Comparison of ENCODE assay signal across 8 cellular contexts in the genomic region with DNA sequence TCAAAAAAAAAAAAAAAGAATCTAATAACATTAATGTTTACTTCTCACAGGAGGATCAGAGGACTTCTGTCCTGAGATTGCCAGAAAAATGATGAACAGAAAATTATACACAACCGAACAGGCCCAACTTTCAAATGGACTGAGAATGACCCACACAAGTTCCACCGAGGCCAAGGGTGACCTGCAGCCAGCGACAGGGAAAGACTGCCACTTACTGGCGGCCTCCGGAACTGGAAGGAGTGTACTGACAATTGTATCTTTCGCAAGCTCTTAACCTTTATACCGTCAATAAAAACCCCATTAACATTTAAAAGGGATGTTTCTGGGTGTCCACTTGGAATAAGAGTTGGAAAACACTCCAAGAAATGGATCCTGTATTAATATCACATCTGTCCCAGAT.
A peak's percentile ranks its signal among the peaks of the same experiment; 100 is the strongest.
DNase-seq lines count a peak whose midpoint lies in the region; ATAC-seq, FAIRE-seq and TF ChIP-seq lines count a peak whose summit lies in the region.
"Not testable (repeated sequence)": the region's sequence is repeated elsewhere in the genome, so short reads cannot be mapped to it uniquely, and the experiment has no call there.

No MANE protein-coding gene starts in this region.

- peak; percentile 85 for ATAC-seq in GM23338
- peak; percentile 75 for ATAC-seq in WTC11
- peak; percentile 95 for ATAC-seq in K562
- ATAC-seq in gastroesophageal sphincter, result peak; percentile 66
- peak; percentile 61 to 79 for ATAC-seq in right cardiac atrium
- peak; percentile 88 for ATAC-seq in lung (ENCODE audit: insufficient read depth, low FRiP score)
- ATAC-seq in psoas muscle, result peak; percentile 77 to 90 (median 85)
- peak; percentile 80 for ATAC-seq in aorta (ENCODE audit: low FRiP score)

- H3K27me3 Mint-ChIP-seq in GM23338 (ENCODE audit: insufficient read depth, low read depth, poor library complexity); WTC11 (ENCODE audit: low read depth): not testable (repeated sequence)

- TF ChIP-seq EP300 in K562 (IDR thresholded peaks at IDR 0.05; ENCODE audit: low read length); gastroesophageal sphincter (IDR thresholded peaks at IDR 0.05): not testable (repeated sequence)

- H4K20me1 ChIP-seq in GM23338 (replicated peaks; ENCODE audit: insufficient read depth); K562 (replicated peaks; ENCODE audit: control insufficient read depth, insufficient read depth, low read length): not testable (repeated sequence)

- H3K79me2 ChIP-seq in GM23338 (replicated peaks; ENCODE audit: insufficient read depth); K562 (ENCODE audit: control insufficient read depth, insufficient read depth, low read length): not testable (repeated sequence)

- not testable (repeated sequence) for FAIRE-seq in K562 (lab: Jason Lieb, UNC)

- H3K4me2 ChIP-seq in GM23338; K562 (ENCODE audit: insufficient read depth, low read length): not testable (repeated sequence)

- H3K27ac Mint-ChIP-seq in GM23338, WTC11: not testable (repeated sequence)

- not testable (repeated sequence) for H3K9ac ChIP-seq in K562 (ENCODE audit: insufficient read depth in 1 of 2, low read depth in 2 of 2, low read length in 2 of 2)

- H3F3A ChIP-seq in GM23338 (replicated peaks; ENCODE audit: low read depth), result not testable (repeated sequence)

- H3K36me3 ChIP-seq in GM23338 (ENCODE audit: insufficient read depth); K562 (ENCODE audit: control insufficient read depth, insufficient read depth, low read length); gastroesophageal sphincter; lung (ENCODE audit: control insufficient read depth in 2 of 2, insufficient read depth in 2 of 2, low read length in 2 of 2); psoas muscle (ENCODE audit: insufficient read depth in 1 of 2, low read depth in 1 of 2); aorta (ENCODE audit: control insufficient read depth in 1 of 2, insufficient read depth in 2 of 2, low read length in 1 of 2): not testable (repeated sequence)

- not testable (repeated sequence) for BruUV-seq in K562 (replicated peaks; lab: Mats Ljungman, UMichigan)

- H3K27me3 ChIP-seq in GM23338 (ENCODE audit: insufficient read depth); K562 (ENCODE audit: control insufficient read depth in 2 of 2, insufficient read depth in 2 of 2, low read length in 2 of 2); gastroesophageal sphincter; right cardiac atrium (ENCODE audit: control insufficient read depth, insufficient read depth); lung (ENCODE audit: control insufficient read depth, insufficient read depth); psoas muscle (ENCODE audit: insufficient read depth in 3 of 3, low read length in 2 of 3); aorta (ENCODE audit: control insufficient read depth in 1 of 2, insufficient read depth in 2 of 2, low read length in 1 of 2): not testable (repeated sequence)

- not testable (repeated sequence) for TF ChIP-seq POLR2A in K562 (conservative IDR thresholded peaks at IDR 0.05); gastroesophageal sphincter (IDR thresholded peaks at IDR 0.05)

- not testable (repeated sequence) for TF ChIP-seq RAD21 in K562 (CRISPR knock-in tag; conservative IDR thresholded peaks at IDR 0.05 in 1 of 2, IDR thresholded peaks at IDR 0.05 in 1 of 2)

- whole genome bisulfite sequencing in K562 (ENCODE audit: insufficient coverage, low coverage, missing lambda C conversion rate), result no CpG with 5 or more reads among the region's 7 CpGs
- WGBS in gastroesophageal sphincter (ENCODE audit: low coverage in 1 of 2), 2 donors, result no CpG with 5 or more reads among the region's 7 CpGs
- WGBS in right cardiac atrium, result no CpG with 5 or more reads among the region's 7 CpGs
- no CpG with 5 or more reads among the region's 7 CpGs for WGBS in lung, 2 donors
- no CpG with 5 or more reads among the region's 7 CpGs for WGBS in psoas muscle, 3 donors
- no CpG with 5 or more reads among the region's 7 CpGs for WGBS in aorta, 2 donors

- not testable (repeated sequence) for H3K36me3 Mint-ChIP-seq in GM23338 (ENCODE audit: low read depth); WTC11

- TF ChIP-seq CTCF in GM23338 (conservative IDR thresholded peaks at IDR 0.05; ENCODE audit: low read depth in 2 of 2); WTC11 (IDR thresholded peaks at IDR 0.05); K562 (IDR thresholded peaks at IDR 0.05 in 2 of 3, conservative IDR thresholded peaks at IDR 0.05 in 1 of 3; ENCODE audit: insufficient read depth in 2 of 3, low read depth in 1 of 3, low read length in 3 of 3); gastroesophageal sphincter (IDR thresholded peaks at IDR 0.05); lung (IDR thresholded peaks at IDR 0.05; ENCODE audit: control extremely low read depth, extremely low read depth); psoas muscle (IDR thresholded peaks at IDR 0.05): not testable (repeated sequence)

- H3K9me1 ChIP-seq in K562 (ENCODE audit: control insufficient read depth, insufficient read depth, low read length), result not testable (repeated sequence)

- DNase-seq in GM23338 (ENCODE audit: low spot score); WTC11 (ENCODE audit: low spot score); K562 (ENCODE audit: extremely low read depth in 1 of 4, low spot score in 3 of 4); right cardiac atrium; lung (ENCODE audit: low spot score); psoas muscle; aorta: not testable (repeated sequence)

- H3K4me1 Mint-ChIP-seq in GM23338, WTC11: not testable (repeated sequence)

- H3K4me3 ChIP-seq in GM23338; K562; gastroesophageal sphincter; right cardiac atrium (ENCODE audit: low read length); lung; psoas muscle; aorta (ENCODE audit: low read length in 2 of 2): not testable (repeated sequence)

- H3K27ac ChIP-seq in GM23338 (ENCODE audit: low read depth); K562 (ENCODE audit: extremely low read depth, low read depth, low read length); gastroesophageal sphincter; right cardiac atrium (ENCODE audit: low read length); lung (ENCODE audit: low read depth in 1 of 2, low read length in 1 of 2); psoas muscle; aorta (ENCODE audit: low read depth in 1 of 2, low read length in 2 of 2): not testable (repeated sequence)

- in situ Hi-C loops in K562 (cut with MboI), result not testable (repeated sequence)

- intact Hi-C loops in K562 (cut with micrococcal nuclease); right cardiac atrium (cut with DNase I); psoas muscle (cut with DNase I); aorta (cut with DNase I): not testable (repeated sequence)

- not testable (repeated sequence) for H3K4me3 Mint-ChIP-seq in GM23338, WTC11

- not testable (repeated sequence) for H3K9me2 ChIP-seq in GM23338 (ENCODE audit: insufficient read depth)

- CTCF ChIA-PET in WTC11 (lab: Charles Lee); K562 (lab: Yijun Ruan, JAX; ENCODE audit: low intra/inter-chr PET ratio): not testable (repeated sequence)

- H3K4me1 ChIP-seq in GM23338 (ENCODE audit: insufficient read depth); K562 (replicated peaks in 1 of 2; ENCODE audit: control insufficient read depth in 2 of 2, insufficient read depth in 2 of 2, low read length in 2 of 2); gastroesophageal sphincter; right cardiac atrium (ENCODE audit: control insufficient read depth, insufficient read depth, low read length); lung (ENCODE audit: control insufficient read depth in 2 of 2, insufficient read depth in 2 of 2, low read length in 2 of 2); psoas muscle; aorta (ENCODE audit: control insufficient read depth in 1 of 2, insufficient read depth in 2 of 2, low read length in 2 of 2): not testable (repeated sequence)

- H3K9me3 Mint-ChIP-seq in GM23338, WTC11: not testable (repeated sequence)

- H3K9me3 ChIP-seq in K562 (replicated peaks; ENCODE audit: control insufficient read depth, insufficient read depth, low read depth, low read length); gastroesophageal sphincter; right cardiac atrium (ENCODE audit: control insufficient read depth, low read length); lung (ENCODE audit: control insufficient read depth in 2 of 2, insufficient read depth in 1 of 2, low read length in 1 of 2); psoas muscle; aorta (ENCODE audit: control insufficient read depth, low read length): not testable (repeated sequence)

- H2AFZ ChIP-seq in GM23338; K562 (ENCODE audit: low read depth, low read length): not testable (repeated sequence)

- POLR2A ChIA-PET in WTC11 (lab: Charles Lee); K562 (lab: Yijun Ruan, JAX): not testable (repeated sequence)
